Comparison of ENCODE assay signal across 9 cellular contexts in genomic region chr6:128655978-128656498, GRCh38.
A peak's percentile ranks its signal among the peaks of the same experiment; 100 is the strongest.
DNase-seq lines count a peak whose midpoint lies in the region; ATAC-seq and TF ChIP-seq lines count a peak whose summit lies in the region.
"Had no signal": no experiment of that assay in that cellular context is flagged by ENCODE, and none has a peak within 500 bp of the region (broad histone marks: within the 10 kb centered on the region; RNA-seq: fewer than 3 reads in every experiment).

No MANE protein-coding gene starts in this region.

- H3K27me3 Mint-ChIP-seq in osteocyte (ENCODE audit: unreplicated experiment): no peaks in the 10 kb centered on the region

- peak overlapping the region; percentile 80 to 85 for H3K27ac Mint-ChIP-seq in activated naive CD4-positive, alpha-beta T cell treated with anti-CD3 and anti-CD28 coated beads, Interleukin-2, amount 50 U/mL, for 72 hours
- peak overlapping the region; percentile 36 for H3K27ac Mint-ChIP-seq in osteocyte (ENCODE audit: unreplicated experiment)

- no peaks in the 10 kb centered on the region for H3K4me1 ChIP-seq in prostate gland (replicated peaks)
- no peaks in the 10 kb centered on the region for H3K4me1 ChIP-seq in testis

- intact Hi-C loops in prostate gland (cut with DNase I) (no loop called here), testis (cut with DNase I; ENCODE audit: low total_unique reads) (no loop called here)

- TF ChIP-seq POLR2A in prostate gland (IDR thresholded peaks at IDR 0.05): no peak
- no peak for TF ChIP-seq POLR2A in testis (IDR thresholded peaks at IDR 0.05)

- POLR2A ChIA-PET in AG04450 (lab: Yijun Ruan, JAX): no interaction called here

- H3K9me3 ChIP-seq in AG04450 (ENCODE audit: control insufficient read depth, insufficient read depth, low read length) (no peaks in the 10 kb centered on the region), prostate gland (no peaks in the 10 kb centered on the region), testis (no peaks in the 10 kb centered on the region)
- H3K9me3 ChIP-seq: thoracic aorta had no signal

- DNase-seq in AG04450 (ENCODE audit: low read depth, low spot score): peak; percentile 33
- peak in 1 of 2 donors; percentile 21 for DNase-seq in activated naive CD4-positive, alpha-beta T cell treated with anti-CD3 and anti-CD28 coated beads, Interleukin-2, amount 50 U/mL, for 72 hours (ENCODE audit: low spot score in 2 of 2)
- no peak for DNase-seq in osteocyte (ENCODE audit: extremely low spot score, unreplicated experiment)
- no peak for DNase-seq in prostate gland (ENCODE audit: low spot score)
- no peak for DNase-seq in G401 (ENCODE audit: low spot score)
- DNase-seq in testis: no peak

- WGBS in prostate gland: 50% methylated on average over 1 of the region's 1 CpG
- WGBS in testis, 2 donors: 46 to 78% methylated on average over 1 of the region's 1 CpG

- in situ Hi-C loops in G401 (cut with HindIII; ENCODE audit: low sequenced_read_pairs): no loop called here

- ATAC-seq in GM19351 (IDR thresholded peaks at IDR 0.05; ENCODE audit: unreplicated experiment): peak; percentile 84
- ATAC-seq in HG03196 (IDR thresholded peaks at IDR 0.05; ENCODE audit: unreplicated experiment): peak; percentile 65
- peak; percentile 96 to 98 for ATAC-seq in activated naive CD4-positive, alpha-beta T cell treated with anti-CD3 and anti-CD28 coated beads, Interleukin-2, amount 50 U/mL, for 72 hours

- H3K4me3 ChIP-seq in AG04450 (ENCODE audit: low read depth, low read length) (no peak overlapping the region), prostate gland (no peak overlapping the region), testis (no peak overlapping the region)
- H3K4me3 ChIP-seq: thoracic aorta had no signal

- H3K36me3 ChIP-seq in prostate gland (no peaks in the 10 kb centered on the region), testis (ENCODE audit: low read depth, missing control alignments) (no peaks in the 10 kb centered on the region)
- H3K36me3 ChIP-seq: thoracic aorta had no signal

- H3K27ac ChIP-seq in AG04450 (ENCODE audit: low read depth, low read length): peak overlapping the region; percentile 12
- H3K27ac ChIP-seq in prostate gland: no peak overlapping the region
- no peak overlapping the region for H3K27ac ChIP-seq in testis
- H3K27ac ChIP-seq: thoracic aorta had no signal

- no peak overlapping the region for H3K4me3 Mint-ChIP-seq in osteocyte (ENCODE audit: unreplicated experiment)

- CTCF ChIA-PET in AG04450 (lab: Charles Lee): no interaction called here

- peaks cover 0 to 4% of the 10 kb centered on the region in 2 donors for H3K36me3 Mint-ChIP-seq in activated naive CD4-positive, alpha-beta T cell treated with anti-CD3 and anti-CD28 coated beads, Interleukin-2, amount 50 U/mL, for 72 hours
- no peaks in the 10 kb centered on the region for H3K36me3 Mint-ChIP-seq in osteocyte (ENCODE audit: unreplicated experiment)

- H3K27me3 ChIP-seq in AG04450 (ENCODE audit: control insufficient read depth, insufficient read depth, low read length): no peaks in the 10 kb centered on the region
- no peaks in the 10 kb centered on the region for H3K27me3 ChIP-seq in prostate gland (replicated peaks; ENCODE audit: insufficient read depth)
- no peaks in the 10 kb centered on the region for H3K27me3 ChIP-seq in testis

- H3K4me1 Mint-ChIP-seq in osteocyte (ENCODE audit: unreplicated experiment): peaks cover 22% of the 10 kb centered on the region

- TF ChIP-seq CTCF in AG04450 (IDR thresholded peaks at IDR 0.05; ENCODE audit: low read depth, low read length): no peak
- no peak for TF ChIP-seq CTCF in osteocyte (IDR thresholded peaks at IDR 0.05)
- no peak for TF ChIP-seq CTCF in prostate gland (IDR thresholded peaks at IDR 0.05)
- no peak for TF ChIP-seq CTCF in testis (IDR thresholded peaks at IDR 0.05)

- H3K9me3 Mint-ChIP-seq in activated naive CD4-positive, alpha-beta T cell treated with anti-CD3 and anti-CD28 coated beads, Interleukin-2, amount 50 U/mL, for 72 hours: peaks cover 0 to 13% of the 10 kb centered on the region in 2 donors
- H3K9me3 Mint-ChIP-seq in osteocyte (ENCODE audit: unreplicated experiment): no peaks in the 10 kb centered on the region
